ENCODE assay signal across 1 cellular context in genomic region chr14:63860146-63860545, GRCh38.
TF ChIP-seq lines count a peak whose summit lies in the region.

No MANE protein-coding gene starts in this region.

TF ChIP-seq in GM23338, 12 proteins besides CTCF, POLR2A, EP300 and RAD21:
- TF ChIP-seq STAT1 (IDR thresholded peaks at IDR 0.05; ENCODE audit: unreplicated experiment): no peak
- TF ChIP-seq ETS1 (IDR thresholded peaks at IDR 0.05): no peak
- TF ChIP-seq POLR2AphosphoS5 (IDR thresholded peaks at IDR 0.05; ENCODE audit: low read depth): no peak
- no peak for TF ChIP-seq ZNF462 (CRISPR knock-in tag; IDR thresholded peaks at IDR 0.05)
- no peak for TF ChIP-seq REST (IDR thresholded peaks at IDR 0.05; ENCODE audit: unreplicated experiment)
- no peak for TF ChIP-seq EZH2 (IDR thresholded peaks at IDR 0.05; ENCODE audit: low read depth, unreplicated experiment)
- no peak for TF ChIP-seq CREB1 (CRISPR knock-in tag; IDR thresholded peaks at IDR 0.05; ENCODE audit: low read depth)
- no peak for TF ChIP-seq EZH2phosphoT487 (IDR thresholded peaks at IDR 0.05; ENCODE audit: unreplicated experiment)
- TF ChIP-seq NANOG (IDR thresholded peaks at IDR 0.05; ENCODE audit: borderline replicate concordance): no peak
- TF ChIP-seq JUNB (IDR thresholded peaks at IDR 0.05; ENCODE audit: unreplicated experiment): no peak
- TF ChIP-seq ZNF331 (CRISPR knock-in tag; IDR thresholded peaks at IDR 0.05; ENCODE audit: low read depth): no peak
